ENCODE assay signal across 18 cellular contexts in the genomic region with DNA sequence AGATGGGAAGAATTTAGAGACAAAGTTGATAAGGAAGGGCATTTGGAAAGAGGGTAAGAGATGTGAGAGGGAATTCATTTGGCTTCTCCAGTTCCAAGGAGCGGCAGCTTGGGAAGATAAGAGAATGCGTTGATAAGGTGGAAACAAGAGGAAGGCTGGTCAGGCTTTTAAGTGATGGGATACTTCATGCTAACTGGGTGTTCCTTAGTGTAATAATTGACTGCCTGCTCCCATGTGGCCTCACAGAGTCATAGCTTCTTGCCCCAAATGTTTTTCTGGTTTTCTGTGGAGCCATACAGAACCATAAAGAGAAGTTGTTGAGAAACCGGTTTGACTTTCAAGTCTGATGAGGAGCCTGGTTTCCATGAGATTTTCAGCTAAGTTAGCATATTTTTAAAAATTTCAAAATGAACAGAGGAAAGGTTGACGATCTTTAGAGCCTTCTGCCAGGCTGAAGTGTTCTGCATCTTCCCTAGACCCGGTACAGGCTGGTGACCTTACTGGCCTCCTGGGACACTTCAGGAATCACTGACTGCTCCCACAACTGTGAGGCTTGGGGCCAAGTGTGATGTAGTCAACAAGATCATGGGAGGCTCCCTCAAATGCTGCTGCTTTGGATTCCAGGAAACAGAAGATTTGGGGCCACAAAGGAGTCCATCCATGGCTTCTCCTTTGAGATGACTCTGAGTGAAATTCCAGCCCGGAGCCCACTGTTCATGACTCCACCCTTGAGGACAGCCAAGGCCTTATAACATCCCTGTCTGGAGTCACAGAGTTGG.
A peak's percentile ranks its signal among the peaks of the same experiment; 100 is the strongest.
DNase-seq lines count a peak whose midpoint lies in the region; ATAC-seq and TF ChIP-seq lines count a peak whose summit lies in the region.
"Had no signal": no experiment of that assay in that cellular context is flagged by ENCODE, and none has a peak within 500 bp of the region (broad histone marks: within the 10 kb centered on the region; RNA-seq: fewer than 3 reads in every experiment).

No MANE protein-coding gene starts in this region.

- peaks cover 0 to 24% (median 0%) of the 10 kb centered on the region in 3 donors for H3K36me3 ChIP-seq in esophagus squamous epithelium
- peaks cover 0 to 3% (median 0%) of the 10 kb centered on the region in 3 donors for H3K36me3 ChIP-seq in skeletal muscle tissue (ENCODE audit: control insufficient read depth in 3 of 3, insufficient read depth in 3 of 3, low read length in 3 of 3)

- no peak for ATAC-seq in GM21576 (IDR thresholded peaks at IDR 0.05; ENCODE audit: unreplicated experiment)
- ATAC-seq: stimulated activated naive B cell treated with anti-CD40 and anti-IgM and Interleukin-4, amounts not matched to agents 10 μg/mL and 1 μg/mL and 100 μg/mL, for 72 hours; WTC11 had no signal

- H3K27ac Mint-ChIP-seq in mesothelial cell of epicardium: peak overlapping the region; percentile 87
- H3K27ac Mint-ChIP-seq: stimulated activated naive B cell treated with anti-CD40 and anti-IgM and Interleukin-4, amounts not matched to agents 10 μg/mL and 1 μg/mL and 100 μg/mL, for 72 hours; WTC11 had no signal

- H3K27me3 Mint-ChIP-seq in mesothelial cell of epicardium (ENCODE audit: low read depth): no peaks in the 10 kb centered on the region
- H3K27me3 Mint-ChIP-seq: activated naive CD4-positive, alpha-beta T cell treated with anti-CD3 and anti-CD28 coated beads, Interleukin-2, amount 50 U/mL, for 24 hours; stimulated activated naive B cell treated with anti-CD40 and anti-IgM and Interleukin-4, amounts not matched to agents 10 μg/mL and 1 μg/mL and 100 μg/mL, for 72 hours had no signal

- H3K4me3 ChIP-seq in esophagus squamous epithelium (no peak overlapping the region), skeletal muscle tissue (ENCODE audit: low read length in 3 of 3) (peak overlapping the region in 1 of 3 donors; percentile 5)

- H3K27ac ChIP-seq in esophagus squamous epithelium (peak overlapping the region; percentile 45 to 88 (median 86)), skeletal muscle tissue (ENCODE audit: low read depth, low read length) (peak overlapping the region; percentile 33)
- H3K27ac ChIP-seq: KMS-11 had no signal

- intact Hi-C loops in esophagus squamous epithelium (cut with DNase I): no loop called here

- H3K4me1 Mint-ChIP-seq in mesothelial cell of epicardium: peaks cover 56% of the 10 kb centered on the region
- H3K4me1 Mint-ChIP-seq: activated naive CD4-positive, alpha-beta T cell treated with anti-CD3 and anti-CD28 coated beads, Interleukin-2, amount 50 U/mL, for 24 hours; stimulated activated naive B cell treated with anti-CD40 and anti-IgM and Interleukin-4, amounts not matched to agents 10 μg/mL and 1 μg/mL and 100 μg/mL, for 72 hours; WTC11 had no signal

- TF ChIP-seq POLR2A in esophagus squamous epithelium (IDR thresholded peaks at IDR 0.05): no peak

- H3K9ac ChIP-seq in skeletal muscle tissue (ENCODE audit: low read depth in 1 of 3, low read length in 3 of 3): no peak overlapping the region
- H3K9ac ChIP-seq: KMS-11 had no signal

- peaks cover 2% of the 10 kb centered on the region for H3K36me3 Mint-ChIP-seq in mesothelial cell of epicardium
- H3K36me3 Mint-ChIP-seq: WTC11 had no signal

- TF ChIP-seq CTCF in esophagus squamous epithelium (IDR thresholded peaks at IDR 0.05) (no peak), mesothelial cell of epicardium (IDR thresholded peaks at IDR 0.05; ENCODE audit: unreplicated experiment) (no peak), GM20000 (IDR thresholded peaks at IDR 0.05; ENCODE audit: extremely low read depth, missing control alignments) (no peak)

- peaks cover 4% of the 10 kb centered on the region for H3K9me3 Mint-ChIP-seq in mesothelial cell of epicardium
- H3K9me3 Mint-ChIP-seq: activated naive CD4-positive, alpha-beta T cell treated with anti-CD3 and anti-CD28 coated beads, Interleukin-2, amount 50 U/mL, for 24 hours; stimulated activated naive B cell treated with anti-CD40 and anti-IgM and Interleukin-4, amounts not matched to agents 10 μg/mL and 1 μg/mL and 100 μg/mL, for 72 hours; WTC11 had no signal

- 71 to 77% methylated on average over 5 to 6 of the region's 6 CpGs for WGBS in esophagus squamous epithelium, 2 donors

- H3K4me1 ChIP-seq in esophagus squamous epithelium (peaks cover 12 to 63% (median 24%) of the 10 kb centered on the region in 3 donors), skeletal muscle tissue (ENCODE audit: control insufficient read depth in 3 of 3, insufficient read depth in 3 of 3, low read length in 3 of 3) (peaks cover 17 to 25% (median 22%) of the 10 kb centered on the region in 3 donors)

- DNase-seq in AG20443 (ENCODE audit: low spot score) (peak; percentile 39), esophagus squamous epithelium (lab: John Stamatoyannopoulos, UW) (no peak), mesothelial cell of epicardium (ENCODE audit: low spot score in 2 of 2, unreplicated experiment in 2 of 2) (no peak), GM20000 (ENCODE audit: low spot score) (no peak), NCI-H1105 (lab: John Stamatoyannopoulos, UW) (no peak), GM19238 (ENCODE audit: insufficient read length, low spot score) (no peak)
- DNase-seq: Caco-2; GF-D8; hypothalamus; NCI-H1436; NCI-H446 treated with DMSO at 0.1 percent for 48 hours; stimulated activated CD4-positive, alpha-beta T cell treated with anti-CD3 and anti-CD28 coated beads, Interleukin-4, amount 100 ng/mL, for 24 hours; stimulated activated naive B cell treated with anti-CD40 and anti-IgM and Interleukin-4, amounts not matched to agents 10 μg/mL and 1 μg/mL and 100 μg/mL, for 72 hours had no signal

- no peaks in the 10 kb centered on the region for H3K27me3 ChIP-seq in esophagus squamous epithelium
- no peaks in the 10 kb centered on the region for H3K27me3 ChIP-seq in skeletal muscle tissue (ENCODE audit: control insufficient read depth in 3 of 3, insufficient read depth in 3 of 3, low read length in 3 of 3)

- H3K4me3 Mint-ChIP-seq in mesothelial cell of epicardium: no peak overlapping the region
- H3K4me3 Mint-ChIP-seq: activated naive CD4-positive, alpha-beta T cell treated with anti-CD3 and anti-CD28 coated beads, Interleukin-2, amount 50 U/mL, for 24 hours; stimulated activated naive B cell treated with anti-CD40 and anti-IgM and Interleukin-4, amounts not matched to agents 10 μg/mL and 1 μg/mL and 100 μg/mL, for 72 hours; WTC11 had no signal

- H3K9me3 ChIP-seq in esophagus squamous epithelium (no peaks in the 10 kb centered on the region), skeletal muscle tissue (ENCODE audit: control insufficient read depth in 3 of 3, low read length in 3 of 3) (no peaks in the 10 kb centered on the region)
- H3K9me3 ChIP-seq: Caco-2 had no signal
